8 cellular contexts compared by ENCODE assay signal in the genomic region with DNA sequence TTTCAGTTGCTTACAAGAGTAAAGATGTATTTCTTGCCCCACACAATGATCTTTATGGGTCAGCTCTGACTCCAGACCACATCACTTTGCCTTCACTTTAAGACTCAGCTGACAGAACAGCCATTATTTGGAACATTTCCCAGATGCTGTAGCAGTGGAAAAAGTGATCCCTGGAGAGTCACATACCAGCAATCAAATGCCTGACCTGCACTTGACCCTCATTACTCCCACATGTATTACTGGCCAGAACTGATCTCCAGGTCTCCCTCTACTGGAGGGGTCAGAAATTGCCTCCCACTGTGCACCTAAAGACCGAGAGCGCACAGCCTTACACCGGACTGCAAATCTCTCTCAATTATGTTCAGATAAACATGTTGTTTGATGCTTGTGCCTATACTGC.
DNase-seq lines count a peak whose midpoint lies in the region; ATAC-seq and TF ChIP-seq lines count a peak whose summit lies in the region.

No MANE protein-coding gene starts in this region.

- H3K4me1 Mint-ChIP-seq in Caco-2 (ENCODE audit: low read depth, unreplicated experiment), result no peaks in the 10 kb centered on the region

- intact Hi-C loops in Caco-2 (cut with micrococcal nuclease; ENCODE audit: unreplicated experiment), result no loop called here

- H3K9me3 ChIP-seq in Caco-2 (no peaks in the 10 kb centered on the region), lung (ENCODE audit: control insufficient read depth in 2 of 2, insufficient read depth in 1 of 2, low read length in 1 of 2) (no peaks in the 10 kb centered on the region)

- H3K4me3 ChIP-seq in Caco-2 (ENCODE audit: low read depth, low read length) (no peak overlapping the region), brain microvascular endothelial cell (ENCODE audit: low read depth, low read length) (no peak overlapping the region), lung (no peak overlapping the region)

- no TSS peak for BruUV-seq in Caco-2 (replicated peaks; lab: Mats Ljungman, UMichigan)

- H3K36me3 ChIP-seq in Caco-2 (ENCODE audit: control insufficient read depth, insufficient read depth, low read length), result no peaks in the 10 kb centered on the region
- no peaks in the 10 kb centered on the region for H3K36me3 ChIP-seq in brain microvascular endothelial cell (replicated peaks)
- no peaks in the 10 kb centered on the region for H3K36me3 ChIP-seq in lung (ENCODE audit: control insufficient read depth in 2 of 2, insufficient read depth in 2 of 2, low read length in 2 of 2)

- TF ChIP-seq CTCF in Caco-2 (IDR thresholded peaks at IDR 0.05; ENCODE audit: insufficient read depth in 1 of 2, low read depth in 1 of 2, low read length in 1 of 2, severe bottlenecking in 1 of 2, unreplicated experiment in 1 of 2), result peak; percentile 8 to 26
- TF ChIP-seq CTCF in brain microvascular endothelial cell (IDR thresholded peaks at IDR 0.05; ENCODE audit: low read depth, low read length, missing control alignments), result peak; percentile 68
- TF ChIP-seq CTCF in lung (IDR thresholded peaks at IDR 0.05; ENCODE audit: control extremely low read depth, extremely low read depth), result no peak

- H3K27me3 Mint-ChIP-seq in Caco-2 (ENCODE audit: insufficient read depth, unreplicated experiment), result peaks cover 2% of the 10 kb centered on the region

- peak; percentile 12 to 35 for DNase-seq in Caco-2
- peak; percentile 22 to 27 for DNase-seq in Kasumi-1 (lab: John Stamatoyannopoulos, UW)
- peak; percentile 98 for DNase-seq in brain microvascular endothelial cell
- DNase-seq in lung (ENCODE audit: low spot score), result no peak
- DNase-seq in NCI-H1092 (lab: John Stamatoyannopoulos, UW), result no peak

- in situ Hi-C loops in brain microvascular endothelial cell (cut with HindIII; ENCODE audit: low pct_ligation_motif_present, low sequenced_read_pairs), result no loop called here

- POLR2A ChIA-PET in Caco-2 (lab: Charles Lee), result no interaction called here

- 94 to 96% methylated on average over 3 of the region's 3 CpGs for WGBS in lung, 2 donors

- ATAC-seq in lung (ENCODE audit: insufficient read depth, low FRiP score) (peak; percentile 32), GM21381 (IDR thresholded peaks at IDR 0.05; ENCODE audit: unreplicated experiment) (no peak), HG02870 (IDR thresholded peaks at IDR 0.05; ENCODE audit: unreplicated experiment) (no peak), GM18520 (IDR thresholded peaks at IDR 0.05; ENCODE audit: unreplicated experiment) (no peak)

- no peaks in the 10 kb centered on the region for H3K36me3 Mint-ChIP-seq in Caco-2 (ENCODE audit: insufficient read depth, unreplicated experiment)

- H3K9me3 Mint-ChIP-seq in Caco-2 (ENCODE audit: unreplicated experiment), result no peaks in the 10 kb centered on the region

- H3K27ac Mint-ChIP-seq in Caco-2 (ENCODE audit: unreplicated experiment), result no peak overlapping the region

- CTCF ChIA-PET in Caco-2 (lab: Charles Lee), result no interaction called here

- H3K27ac ChIP-seq in brain microvascular endothelial cell (peak overlapping the region; percentile 83), lung (ENCODE audit: low read depth in 1 of 2, low read length in 1 of 2) (peak overlapping the region in 1 of 2 donors; percentile 43)

- no peaks in the 10 kb centered on the region for H3K4me1 ChIP-seq in Caco-2
- H3K4me1 ChIP-seq in lung (ENCODE audit: control insufficient read depth in 2 of 2, insufficient read depth in 2 of 2, low read length in 2 of 2), result no peaks in the 10 kb centered on the region

- no peaks in the 10 kb centered on the region for H3K27me3 ChIP-seq in Caco-2 (replicated peaks; ENCODE audit: control insufficient read depth, insufficient read depth, low read length)
- H3K27me3 ChIP-seq in brain microvascular endothelial cell (replicated peaks), result no peaks in the 10 kb centered on the region
- no peaks in the 10 kb centered on the region for H3K27me3 ChIP-seq in lung (ENCODE audit: control insufficient read depth, insufficient read depth)

- no peak overlapping the region for H3K4me3 Mint-ChIP-seq in Caco-2 (ENCODE audit: unreplicated experiment)

Comparison
In these comparisons a context has a peak if more than half of its experiments do, and no peak if none do; other contexts are left out.
1. DNase-seq: peak in Caco-2 (2 of 2), Kasumi-1 (2 of 2) and brain microvascular endothelial cell (single experiment); none in lung (single experiment) and NCI-H1092 (single experiment).